ENCODE assay signal across 1 cellular context in the genomic region with DNA sequence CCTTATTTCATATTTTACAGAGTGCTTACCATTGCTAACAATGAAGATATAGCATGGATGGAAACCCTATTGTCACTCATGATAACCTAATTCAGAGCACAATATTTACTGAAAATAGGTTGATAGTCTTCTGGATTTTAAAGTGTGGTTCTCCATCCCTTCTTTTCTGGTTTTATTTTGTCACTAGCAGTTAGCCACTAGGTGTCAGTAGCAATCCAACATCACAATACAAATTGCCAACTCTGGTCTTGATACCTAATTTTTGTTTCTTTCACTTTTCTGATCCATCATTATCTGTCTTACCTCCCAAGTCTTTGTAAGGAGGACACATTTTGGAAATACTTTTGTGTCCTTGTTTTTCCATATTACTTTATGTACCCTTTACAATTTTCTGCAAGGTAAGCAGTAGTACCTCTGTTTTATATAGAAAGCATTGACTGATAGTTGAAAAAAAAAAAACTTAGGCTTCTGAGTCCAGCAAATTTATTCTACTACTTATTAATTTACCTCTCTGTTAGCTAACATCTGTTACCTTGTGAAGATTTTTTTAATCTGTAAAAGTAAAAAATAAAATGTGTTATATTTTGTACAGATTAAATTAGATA.
TF ChIP-seq lines count a peak whose summit lies in the region.

No MANE protein-coding gene starts in this region.

TF ChIP-seq in HepG2, 621 proteins besides CTCF, POLR2A, EP300 and RAD21 (continued from another document):
- no peak for TF ChIP-seq ZBTB7B (CRISPR knock-in tag; IDR thresholded peaks at IDR 0.05)
- TF ChIP-seq MAFF (IDR thresholded peaks at IDR 0.05; ENCODE audit: low read depth, low read length), result peak; percentile 51
